Comparison of ENCODE assay signal across 1 cellular context in genomic region chr10:46042527-46042926, GRCh38.
TF ChIP-seq lines count a peak whose summit lies in the region.

No MANE protein-coding gene starts in this region.

TF ChIP-seq in GM23338, 12 proteins besides CTCF, POLR2A, EP300 and RAD21 (continued from another document):
- TF ChIP-seq REST (IDR thresholded peaks at IDR 0.05; ENCODE audit: unreplicated experiment) (no peak), ZNF462 (CRISPR knock-in tag; IDR thresholded peaks at IDR 0.05) (no peak), POLR2AphosphoS5 (IDR thresholded peaks at IDR 0.05; ENCODE audit: low read depth) (no peak), ZNF331 (CRISPR knock-in tag; IDR thresholded peaks at IDR 0.05; ENCODE audit: low read depth) (no peak), STAT1 (IDR thresholded peaks at IDR 0.05; ENCODE audit: unreplicated experiment) (no peak), ZNF114 (CRISPR knock-in tag; IDR thresholded peaks at IDR 0.05) (no peak), EZH2phosphoT487 (IDR thresholded peaks at IDR 0.05; ENCODE audit: unreplicated experiment) (no peak), CREB1 (CRISPR knock-in tag; IDR thresholded peaks at IDR 0.05; ENCODE audit: low read depth) (no peak)
TF ChIP-seq in GM23338: peak in this region for 0.
